ENCODE assay signal across 11 cellular contexts in genomic region chr1:235952950-235953615, GRCh38.
DNase-seq lines count a peak whose midpoint lies in the region; ATAC-seq and TF ChIP-seq lines count a peak whose summit lies in the region.
"Had no signal": no experiment of that assay in that cellular context is flagged by ENCODE, and none has a peak within 500 bp of the region (broad histone marks: within the 10 kb centered on the region; RNA-seq: fewer than 3 reads in every experiment).

No MANE protein-coding gene starts in this region.

- H3K4me3 ChIP-seq in mesenchymal stem cell (ENCODE audit: insufficient read depth in 1 of 2, low read depth in 1 of 2, low read length in 2 of 2), result peak overlapping the region in 1 of 2 experiments; percentile 17
- no peak overlapping the region for H3K4me3 ChIP-seq in H7 (ENCODE audit: insufficient read depth, low read depth, low read length)
- H3K4me3 ChIP-seq: cardiac muscle cell, SK-N-MC had no signal

- no peak overlapping the region for H3K18ac ChIP-seq in mesenchymal stem cell (ENCODE audit: low read depth in 1 of 2, low read length in 2 of 2)

- H2BK120ac ChIP-seq in mesenchymal stem cell (ENCODE audit: low read depth, low read length), result no peak overlapping the region

- H3K9me3 ChIP-seq in mesenchymal stem cell (ENCODE audit: control insufficient read depth, low read length), result no peaks in the 10 kb centered on the region

- WGBS in mesenchymal stem cell, result 77% methylated on average over 3 of the region's 4 CpGs

- no peak overlapping the region for H3K27ac ChIP-seq in mesenchymal stem cell (ENCODE audit: low read length, poor library complexity, severe bottlenecking)
- H3K27ac ChIP-seq: cardiac muscle cell, SK-N-MC had no signal

- no peaks in the 10 kb centered on the region for H3K27me3 Mint-ChIP-seq in WTC11 (ENCODE audit: low read depth)

- no peak overlapping the region for H3K14ac ChIP-seq in mesenchymal stem cell (ENCODE audit: low read length in 2 of 2)

- H2BK15ac ChIP-seq in mesenchymal stem cell (ENCODE audit: low read depth, poor library complexity, severe bottlenecking), result no peak overlapping the region

- no peaks in the 10 kb centered on the region for H3K36me3 Mint-ChIP-seq in WTC11

- no peak for TF ChIP-seq CTCF in WTC11 (IDR thresholded peaks at IDR 0.05)

- H3K9ac ChIP-seq in mesenchymal stem cell (ENCODE audit: low read length), result no peak overlapping the region

- H3K36me3 ChIP-seq in mesenchymal stem cell (ENCODE audit: control insufficient read depth in 1 of 2, insufficient read depth in 2 of 2, low read depth in 1 of 2, low read length in 2 of 2) (no peaks in the 10 kb centered on the region), H7 (replicated peaks; ENCODE audit: control insufficient read depth, insufficient read depth, low read length) (no peaks in the 10 kb centered on the region)
- H3K36me3 ChIP-seq: cardiac muscle cell had no signal

- H4K8ac ChIP-seq in mesenchymal stem cell (ENCODE audit: low read length), result no peak overlapping the region

- no peaks in the 10 kb centered on the region for H3K27me3 ChIP-seq in mesenchymal stem cell (ENCODE audit: control insufficient read depth in 1 of 2, insufficient read depth in 1 of 2, low read length in 2 of 2)
- no peaks in the 10 kb centered on the region for H3K27me3 ChIP-seq in H7 (ENCODE audit: control insufficient read depth, insufficient read depth, low read length)
- H3K27me3 ChIP-seq: cardiac muscle cell had no signal

- H4K91ac ChIP-seq in mesenchymal stem cell (ENCODE audit: low read length), result no peak overlapping the region

- peaks cover 4% of the 10 kb centered on the region; the same call in 1 of the 2 replicates for H3K9me3 Mint-ChIP-seq in WTC11

- H2BK12ac ChIP-seq in mesenchymal stem cell (ENCODE audit: low read length in 2 of 2), result no peak overlapping the region

- H3K4ac ChIP-seq in mesenchymal stem cell (ENCODE audit: low read depth in 1 of 2, low read length in 2 of 2), result no peak overlapping the region

- CTCF ChIA-PET in WTC11 (lab: Charles Lee), result interaction anchor here (0.7 to 4.2 kb wide), 2 partner anchors 19 to 22 kb away, joined by 4 to 19 read pairs; no protein-coding TSS in a partner anchor

- H3K79me1 ChIP-seq in mesenchymal stem cell (replicated peaks; ENCODE audit: low read length, poor library complexity, severe bottlenecking), result no peaks in the 10 kb centered on the region

- ATAC-seq in GM18502 (IDR thresholded peaks at IDR 0.05; ENCODE audit: poor library complexity, unreplicated experiment), result peak; percentile 62
- ATAC-seq in GM21786 (IDR thresholded peaks at IDR 0.05; ENCODE audit: unreplicated experiment), result peak; percentile 38
- ATAC-seq in WTC11, result no peak

- H3K23ac ChIP-seq in mesenchymal stem cell (ENCODE audit: low read length in 2 of 2), result no peak overlapping the region

- H3K4me2 ChIP-seq in mesenchymal stem cell (ENCODE audit: low read length, poor library complexity, severe bottlenecking), result no peak overlapping the region

- no peak overlapping the region for H2AK5ac ChIP-seq in mesenchymal stem cell (ENCODE audit: low read length, severe bottlenecking)

- H3K27ac Mint-ChIP-seq in WTC11, result no peak overlapping the region

- H3K4me1 ChIP-seq in mesenchymal stem cell (ENCODE audit: control insufficient read depth, insufficient read depth, low read depth, low read length), result peaks cover 4% of the 10 kb centered on the region

- H3K4me3 Mint-ChIP-seq in WTC11, result no peak overlapping the region

- H2AFZ ChIP-seq in mesenchymal stem cell (ENCODE audit: low read depth, low read length), result no peak overlapping the region

- POLR2A ChIA-PET in WTC11 (lab: Charles Lee), result no interaction called here

- no peaks in the 10 kb centered on the region for H3K4me1 Mint-ChIP-seq in WTC11

- DNase-seq in NOMO-1 treated with DMSO at 0.1 percent for 48 hours (lab: John Stamatoyannopoulos, UW; ENCODE audit: unreplicated experiment), result peak; percentile 43
- DNase-seq in mesenchymal stem cell, result peak; percentile 8
- DNase-seq in SKM-1 treated with dmso at 0.1 percent for 144 hours (lab: John Stamatoyannopoulos, UW; ENCODE audit: unreplicated experiment), result no peak
- no peak for DNase-seq in WTC11 (ENCODE audit: low spot score)
- no peak for DNase-seq in hypothalamus (lab: John Stamatoyannopoulos, UW)
- DNase-seq in H7, result no peak
- DNase-seq: kidney had no signal

- H2BK5ac ChIP-seq in mesenchymal stem cell (ENCODE audit: low read depth, low read length, poor library complexity, severe bottlenecking), result no peak overlapping the region

TF ChIP-seq in WTC11, 78 proteins besides CTCF, POLR2A, EP300 and RAD21:
- TF ChIP-seq FOXK1 (CRISPR knock-in tag; IDR thresholded peaks at IDR 0.05), result no peak
- TF ChIP-seq ZMAT4 (CRISPR knock-in tag; IDR thresholded peaks at IDR 0.05), result no peak
- no peak for TF ChIP-seq CDX4 (CRISPR knock-in tag; IDR thresholded peaks at IDR 0.05; ENCODE audit: borderline replicate concordance)
- no peak for TF ChIP-seq STAT6 (CRISPR knock-in tag; conservative IDR thresholded peaks at IDR 0.05; ENCODE audit: low read depth)

Comparison
In these comparisons a context has a peak if more than half of its experiments do, and no peak if none do; other contexts are left out.
1. DNase-seq: peak in NOMO-1 treated with DMSO at 0.1 percent for 48 hours (single experiment) and mesenchymal stem cell (single experiment); none in SKM-1 treated with dmso at 0.1 percent for 144 hours (single experiment), WTC11 (single experiment), hypothalamus (0 of 51) and H7 (single experiment).